Comparison of ENCODE assay signal across 8 cellular contexts in the genomic region with DNA sequence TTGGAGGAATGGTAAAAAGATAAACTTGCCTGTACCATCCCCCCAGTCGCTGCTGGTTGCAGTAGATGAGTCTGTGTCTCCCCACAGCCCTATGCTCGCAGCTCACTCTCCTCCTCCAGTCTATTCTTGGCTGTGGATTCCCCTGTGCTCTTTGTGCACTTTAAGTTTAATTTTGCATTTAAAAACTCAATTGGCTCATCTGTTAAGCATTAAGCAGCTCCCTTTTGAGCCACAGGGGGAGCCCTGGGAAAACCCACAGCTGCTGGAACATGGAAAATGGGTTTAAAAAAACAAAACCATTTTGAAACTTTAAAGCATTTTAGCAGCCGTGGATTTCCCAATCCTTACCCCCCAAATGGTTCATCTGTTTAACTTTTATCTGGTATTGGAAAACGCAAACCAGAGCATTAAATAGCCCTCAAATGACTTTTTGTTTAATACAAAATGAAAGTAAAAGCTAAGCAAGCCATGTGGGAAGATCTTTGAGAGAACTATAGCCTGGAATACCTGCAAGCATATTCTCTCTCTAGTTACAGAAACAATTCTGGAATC.
DNase-seq lines count a peak whose midpoint lies in the region; ATAC-seq and TF ChIP-seq lines count a peak whose summit lies in the region.

No MANE protein-coding gene starts in this region.

- intact Hi-C loops in Panc1 (cut with micrococcal nuclease; ENCODE audit: unreplicated experiment): no loop called here
- intact Hi-C loops in esophagus squamous epithelium (cut with DNase I): no loop called here

- peak overlapping the region; percentile 31 for H2AFZ ChIP-seq in neuron (ENCODE audit: low read depth, low read length)

- CTCF ChIA-PET in Panc1 (lab: Charles Lee): interaction anchor here (0.6 to 0.7 kb wide), 2 partner anchors 131 to 863 kb away, joined by 3 read pairs; no protein-coding TSS in a partner anchor

- no peak for TF ChIP-seq POLR2A in esophagus squamous epithelium (IDR thresholded peaks at IDR 0.05)

- ATAC-seq in HG02798 (IDR thresholded peaks at IDR 0.05; ENCODE audit: poor library complexity, unreplicated experiment): peak; percentile 75
- ATAC-seq in Panc1: peak; percentile 73
- ATAC-seq in GM19467 (IDR thresholded peaks at IDR 0.05; ENCODE audit: unreplicated experiment): no peak

- BruUV-seq in Panc1 (replicated peaks; lab: Mats Ljungman, UMichigan): no TSS peak

- TF ChIP-seq CTCF in GM13976 (IDR thresholded peaks at IDR 0.05; ENCODE audit: borderline replicate concordance, control extremely low read depth, extremely low read depth, insufficient read depth, missing control alignments): peak; percentile 31
- peak; percentile 73 for TF ChIP-seq CTCF in Panc1 (IDR thresholded peaks at IDR 0.05)
- TF ChIP-seq CTCF in esophagus squamous epithelium (IDR thresholded peaks at IDR 0.05): peak in 5 of 6 experiments; percentile 6 to 42 (median 28)

- H3K9me3 ChIP-seq in Panc1 (ENCODE audit: control insufficient read depth, insufficient read depth, low read depth, low read length): no peaks in the 10 kb centered on the region
- no peaks in the 10 kb centered on the region for H3K9me3 ChIP-seq in esophagus squamous epithelium
- no peaks in the 10 kb centered on the region for H3K9me3 ChIP-seq in neuron (ENCODE audit: low read length)

- DNase-seq in GM13976 (ENCODE audit: low spot score) (peak; percentile 32), Panc1 (ENCODE audit: low read depth, low spot score) (peak; percentile 42), esophagus squamous epithelium (lab: John Stamatoyannopoulos, UW) (no peak), COLO668 (lab: John Stamatoyannopoulos, UW; ENCODE audit: unreplicated experiment) (no peak)
- no peak for DNase-seq in stimulated activated CD4-positive, alpha-beta T cell treated with anti-CD3 and anti-CD28 coated beads, Interleukin-15, amount 100 ng/mL, for 24 hours

- in situ Hi-C loops in GM13976 (cut with MboI; ENCODE audit: low sequenced_read_pairs, unreplicated experiment) (no loop called here), Panc1 (cut with HindIII; ENCODE audit: low pct_unique_long_range_greater_than_20kb, low sequenced_read_pairs) (no loop called here)

- H3K27ac ChIP-seq in Panc1 (ENCODE audit: low read length) (no peak overlapping the region), esophagus squamous epithelium (no peak overlapping the region)

- 23 to 33% methylated on average over 4 of the region's 4 CpGs for WGBS in esophagus squamous epithelium, 2 donors

- no peaks in the 10 kb centered on the region for H3K4me1 ChIP-seq in Panc1 (ENCODE audit: control insufficient read depth, insufficient read depth, low read length)
- no peaks in the 10 kb centered on the region for H3K4me1 ChIP-seq in esophagus squamous epithelium
- H3K4me1 ChIP-seq in neuron (ENCODE audit: insufficient read depth, low read length): peaks cover 12% of the 10 kb centered on the region

- POLR2A ChIA-PET in Panc1 (lab: Charles Lee): no interaction called here

- H3K36me3 ChIP-seq in Panc1 (ENCODE audit: control insufficient read depth, insufficient read depth, low read length) (no peaks in the 10 kb centered on the region), esophagus squamous epithelium (no peaks in the 10 kb centered on the region), neuron (ENCODE audit: insufficient read depth, low read length) (no peaks in the 10 kb centered on the region)

- H3K27me3 ChIP-seq in Panc1 (ENCODE audit: control insufficient read depth, insufficient read depth, low read length) (no peaks in the 10 kb centered on the region), esophagus squamous epithelium (no peaks in the 10 kb centered on the region), neuron (ENCODE audit: insufficient read depth, low read length) (no peaks in the 10 kb centered on the region)

- peak overlapping the region; percentile 6 to 25 for H3K4me3 ChIP-seq in Panc1 (ENCODE audit: low read depth in 2 of 2, low read length in 2 of 2)
- peak overlapping the region in 3 of 4 donors; percentile 14 to 53 (median 23) for H3K4me3 ChIP-seq in esophagus squamous epithelium
- no peak overlapping the region for H3K4me3 ChIP-seq in neuron (ENCODE audit: low read length)

Comparison
In these comparisons a context has a peak if more than half of its experiments do, and no peak if none do; other contexts are left out.
1. DNase-seq: peak in GM13976 (single experiment) and Panc1 (single experiment); none in esophagus squamous epithelium (single experiment), stimulated activated CD4-positive, alpha-beta T cell treated with anti-CD3 and anti-CD28 coated beads, Interleukin-15, amount 100 ng/mL, for 24 hours (single experiment) and COLO668 (single experiment).
2. Peak in every context shown above with its lines, with median percentiles within 50 percentile points of each other: CTCF ChIP-seq.